In genomic region chr12:58416211-58416610, GRCh38 we compare ENCODE assay signal across 12 cellular contexts.
A peak's percentile ranks its signal among the peaks of the same experiment; 100 is the strongest.
DNase-seq lines count a peak whose midpoint lies in the region; ATAC-seq, FAIRE-seq and TF ChIP-seq lines count a peak whose summit lies in the region.
"Had no signal": no experiment of that assay in that cellular context is flagged by ENCODE, and none has a peak within 500 bp of the region (broad histone marks: within the 10 kb centered on the region; RNA-seq: fewer than 3 reads in every experiment).

No MANE protein-coding gene starts in this region.

- H3K27ac ChIP-seq in GM12878 (ENCODE audit: control insufficient read depth, insufficient read depth): no peak overlapping the region
- H3K27ac ChIP-seq: right atrium auricular region had no signal

- H3K4me3 ChIP-seq in GM12878: no peak overlapping the region
- H3K4me3 ChIP-seq: lung, right atrium auricular region had no signal

- H3K27me3 ChIP-seq in GM12878 (replicated peaks in 1 of 2; ENCODE audit: control insufficient read depth in 2 of 2, insufficient read depth in 2 of 2, low read length in 1 of 2): no peaks in the 10 kb centered on the region; a peak in 1 of 4 replicates
- H3K27me3 ChIP-seq: right atrium auricular region had no signal

- no peaks in the 10 kb centered on the region for H3K79me2 ChIP-seq in GM12878 (ENCODE audit: control insufficient read depth, insufficient read depth, low read length)

- no peaks in the 10 kb centered on the region for H3K36me3 ChIP-seq in GM12878 (ENCODE audit: control insufficient read depth in 2 of 2, insufficient read depth in 2 of 2, low read length in 1 of 2)
- H3K36me3 ChIP-seq: right atrium auricular region had no signal

- intact Hi-C loops in GM12878 (cut with micrococcal nuclease; ENCODE audit: unreplicated experiment): no loop called here
- intact Hi-C loops in activated T-helper 2 cell treated with anti-CD3 and anti-CD28 coated beads, Interferon-gamma antibody, Interleukin-2, Interleukin-4, amounts not matched to agents 10 μg/mL and 5 μg/mL and 100 μg/mL, durations not matched to agents 14 hours and 24 hours and 36 hours (cut with micrococcal nuclease): no loop called here

- FAIRE-seq in GM12878 (lab: Jason Lieb, UNC): no peak

- RAD21 ChIA-PET in GM12878 (lab: Charles Lee; ENCODE audit: unreplicated experiment): interaction anchor here (1.9 kb wide), 1 partner anchor 27 kb away, joined by 6 read pairs; no protein-coding TSS in a partner anchor

- no peak overlapping the region for H2AFZ ChIP-seq in GM12878 (ENCODE audit: control insufficient read depth, low read depth, low read length)

- H3K27me3 Mint-ChIP-seq in activated T-helper 2 cell treated with anti-CD3 and anti-CD28 coated beads, Interferon-gamma antibody, Interleukin-2, Interleukin-4, amounts not matched to agents 10 μg/mL and 5 μg/mL and 100 μg/mL, durations not matched to agents 14 hours and 24 hours and 36 hours (ENCODE audit: low read depth): peaks cover 28% of the 10 kb centered on the region

- DNase-seq in AG09319 (ENCODE audit: extremely low read depth, low read depth) (no peak), HT-29 (ENCODE audit: low spot score) (peak; percentile 38), GM12878 (ENCODE audit: low read depth, low spot score) (no peak), lung microvascular endothelial cell (ENCODE audit: low read depth in 2 of 2) (peak; percentile 5 to 60), DMS53 treated with DMSO at 0.1 percent for 48 hours (lab: John Stamatoyannopoulos, UW; ENCODE audit: unreplicated experiment) (no peak), NCI-H2171 (lab: John Stamatoyannopoulos, UW) (no peak)
- no peak for DNase-seq in stimulated activated CD4-positive, alpha-beta T cell treated with anti-CD3 and anti-CD28 coated beads, Interleukin-2, amount 100 ng/mL, for 48 hours
- no peak for DNase-seq in activated T-helper 2 cell treated with anti-CD3 and anti-CD28 coated beads, Interferon-gamma antibody, Interleukin-2, Interleukin-4, amounts not matched to agents 10 μg/mL and 5 μg/mL and 100 μg/mL, durations not matched to agents 14 hours and 24 hours and 36 hours (ENCODE audit: low spot score)
- DNase-seq: activated CD4-positive, alpha-beta T cell treated with anti-CD3 and anti-CD28 coated beads, Interleukin-2, amount 50 U/mL, for 4 hours; DMS153 had no signal

- H3K4me2 ChIP-seq in GM12878 (ENCODE audit: control insufficient read depth, insufficient read depth): no peak overlapping the region

- no peaks in the 10 kb centered on the region for H3K9me3 Mint-ChIP-seq in activated T-helper 2 cell treated with anti-CD3 and anti-CD28 coated beads, Interferon-gamma antibody, Interleukin-2, Interleukin-4, amounts not matched to agents 10 μg/mL and 5 μg/mL and 100 μg/mL, durations not matched to agents 14 hours and 24 hours and 36 hours

- peaks cover 13% of the 10 kb centered on the region for H3K4me1 Mint-ChIP-seq in activated T-helper 2 cell treated with anti-CD3 and anti-CD28 coated beads, Interferon-gamma antibody, Interleukin-2, Interleukin-4, amounts not matched to agents 10 μg/mL and 5 μg/mL and 100 μg/mL, durations not matched to agents 14 hours and 24 hours and 36 hours (ENCODE audit: low read depth)

- SMC1A ChIA-PET in GM12878 (lab: Charles Lee; ENCODE audit: uncharacterized antibody, unreplicated experiment): interaction anchor here (1.1 to 1.6 kb wide), 3 partner anchors 24 to 44 kb away, joined by 4 read pairs; no protein-coding TSS in a partner anchor

- ATAC-seq in GM12878: no peak

- no peaks in the 10 kb centered on the region for H4K20me1 ChIP-seq in GM12878 (ENCODE audit: control insufficient read depth, insufficient read depth)

- TF ChIP-seq CTCF in AG09319 (IDR thresholded peaks at IDR 0.05; ENCODE audit: low read depth, low read length) (peak; percentile 33), GM12878 (IDR thresholded peaks at IDR 0.05 in 2 of 3, conservative IDR thresholded peaks at IDR 0.05 in 1 of 3; ENCODE audit: control insufficient read depth in 2 of 3, extremely low read depth in 1 of 3, insufficient read depth in 1 of 3, low read depth in 3 of 3, low read length in 3 of 3) (no peak; a peak in 1 of 6 replicates)

- no peak for TF ChIP-seq POLR2A in GM12878 (IDR thresholded peaks at IDR 0.05; ENCODE audit: low read depth, low read length)

- TF ChIP-seq EP300 in GM12878 (IDR thresholded peaks at IDR 0.05; ENCODE audit: borderline replicate concordance in 1 of 2, control insufficient read depth in 1 of 2, low read depth in 2 of 2, low read length in 2 of 2): no peak

- no peak overlapping the region for H3K9ac ChIP-seq in GM12878 (ENCODE audit: control insufficient read depth, insufficient read depth, low read length)

- no TSS peak for BruUV-seq in GM12878 (replicated peaks; lab: Mats Ljungman, UMichigan)

- H3K4me1 ChIP-seq in GM12878 (ENCODE audit: control insufficient read depth, insufficient read depth, low read length): no peaks in the 10 kb centered on the region

- POLR2A ChIA-PET in GM12878 (lab: Charles Lee): no interaction called here

- H3K9me3 ChIP-seq in GM12878 (replicated peaks; ENCODE audit: control insufficient read depth, insufficient read depth, low read length): no peaks in the 10 kb centered on the region
- H3K9me3 ChIP-seq: right atrium auricular region had no signal

- H3K4me3 Mint-ChIP-seq in activated T-helper 2 cell treated with anti-CD3 and anti-CD28 coated beads, Interferon-gamma antibody, Interleukin-2, Interleukin-4, amounts not matched to agents 10 μg/mL and 5 μg/mL and 100 μg/mL, durations not matched to agents 14 hours and 24 hours and 36 hours (ENCODE audit: low read depth): no peak overlapping the region

- no peaks in the 10 kb centered on the region for H3K36me3 Mint-ChIP-seq in activated T-helper 2 cell treated with anti-CD3 and anti-CD28 coated beads, Interferon-gamma antibody, Interleukin-2, Interleukin-4, amounts not matched to agents 10 μg/mL and 5 μg/mL and 100 μg/mL, durations not matched to agents 14 hours and 24 hours and 36 hours (ENCODE audit: low read depth)

- WGBS in GM12878 (ENCODE audit: insufficient coverage, insufficient replicate concordance, low lambda C conversion rate, missing lambda C conversion rate): 43% methylated on average over 2 of the region's 2 CpGs

- TF ChIP-seq RAD21 in GM12878 (IDR thresholded peaks at IDR 0.05; ENCODE audit: insufficient read depth, low read depth, low read length): peak; percentile 29; the same call in 1 of the 2 replicates

- H3K27ac Mint-ChIP-seq in activated T-helper 2 cell treated with anti-CD3 and anti-CD28 coated beads, Interferon-gamma antibody, Interleukin-2, Interleukin-4, amounts not matched to agents 10 μg/mL and 5 μg/mL and 100 μg/mL, durations not matched to agents 14 hours and 24 hours and 36 hours: no peak overlapping the region

- CTCF ChIA-PET in GM12878 (lab: Yijun Ruan, JAX): interaction anchor here (1.0 to 2.3 kb wide), 3 partner anchors 10 to 28 kb away, joined by 3 to 11 read pairs (median 3); no protein-coding TSS in a partner anchor

- in situ Hi-C loops in GM12878 (cut with MboI): no loop called here

TF ChIP-seq in GM12878, 131 proteins besides CTCF, POLR2A, EP300 and RAD21:
- TF ChIP-seq ZBTB33 (IDR thresholded peaks at IDR 0.05) (no peak), SMC3 (IDR thresholded peaks at IDR 0.05; ENCODE audit: borderline replicate concordance, low read length) (peak; percentile 16; the same call in 1 of the 2 replicates)

Comparison
In these comparisons a context has a peak if more than half of its experiments do, and no peak if none do; other contexts are left out.
1. DNase-seq: peak in HT-29 (single experiment) and lung microvascular endothelial cell (2 of 2); none in AG09319 (single experiment), GM12878 (single experiment), DMS53 treated with DMSO at 0.1 percent for 48 hours (single experiment), stimulated activated CD4-positive, alpha-beta T cell treated with anti-CD3 and anti-CD28 coated beads, Interleukin-2, amount 100 ng/mL, for 48 hours (0 of 2), activated T-helper 2 cell treated with anti-CD3 and anti-CD28 coated beads, Interferon-gamma antibody, Interleukin-2, Interleukin-4, amounts not matched to agents 10 μg/mL and 5 μg/mL and 100 μg/mL, durations not matched to agents 14 hours and 24 hours and 36 hours (single experiment) and NCI-H2171 (single experiment).